ENCODE assay signal across 1 cellular context in the genomic region with DNA sequence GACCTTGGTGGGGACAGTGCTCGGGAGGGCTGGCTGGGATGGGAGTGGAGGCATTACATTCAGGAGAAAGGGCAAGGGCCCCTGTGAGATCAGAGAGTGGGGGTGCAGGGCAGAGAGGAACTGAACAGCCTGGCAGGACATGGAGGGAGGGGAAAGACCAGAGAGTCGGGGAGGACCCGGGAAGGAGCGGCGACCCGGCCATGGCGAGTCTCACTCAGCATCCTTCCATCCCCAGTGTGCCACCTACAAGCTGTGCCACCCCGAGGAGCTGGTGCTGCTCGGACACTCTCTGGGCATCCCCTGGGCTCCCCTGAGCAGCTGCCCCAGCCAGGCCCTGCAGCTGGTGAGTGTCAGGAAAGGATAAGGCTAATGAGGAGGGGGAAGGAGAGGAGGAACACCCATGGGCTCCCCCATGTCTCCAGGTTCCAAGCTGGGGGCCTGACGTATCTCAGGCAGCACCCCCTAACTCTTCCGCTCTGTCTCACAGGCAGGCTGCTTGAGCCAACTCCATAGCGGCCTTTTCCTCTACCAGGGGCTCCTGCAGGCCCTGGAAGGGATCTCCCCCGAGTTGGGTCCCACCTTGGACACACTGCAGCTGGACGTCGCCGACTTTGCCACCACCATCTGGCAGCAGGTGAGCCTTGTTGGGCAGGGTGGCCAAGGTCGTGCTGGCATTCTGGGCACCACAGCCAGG.
TF ChIP-seq lines count a peak whose summit lies in the region.

No MANE protein-coding gene starts in this region.

TF ChIP-seq in HepG2, 621 proteins besides CTCF, POLR2A, EP300 and RAD21:
- TF ChIP-seq AGO2 (optimal IDR thresholded peaks at IDR 0.05; ENCODE audit: low read depth, low read length) = peak; percentile 25
- TF ChIP-seq ZNF451 (CRISPR knock-in tag; IDR thresholded peaks at IDR 0.05) = no peak
